ENCODE assay signal across 1 cellular context in genomic region chr14:54498095-54498531, GRCh38.
TF ChIP-seq lines count a peak whose summit lies in the region.

No MANE protein-coding gene starts in this region.

TF ChIP-seq in K562, 482 proteins besides CTCF, POLR2A, EP300 and RAD21:
- TF ChIP-seq ATF3 (IDR thresholded peaks at IDR 0.05) (no peak), ATF3 (CRISPR knock-in tag; conservative IDR thresholded peaks at IDR 0.05) (no peak), DMBX1 (CRISPR knock-in tag; IDR thresholded peaks at IDR 0.05; ENCODE audit: borderline replicate concordance) (no peak), XRCC4 (IDR thresholded peaks at IDR 0.05; ENCODE audit: extremely low read depth, insufficient read depth, insufficient read length) (no peak), ZNF830 (CRISPR knock-in tag; IDR thresholded peaks at IDR 0.05) (no peak), ZNF253 (CRISPR knock-in tag; conservative IDR thresholded peaks at IDR 0.05) (no peak), RNF219 (CRISPR knock-in tag; IDR thresholded peaks at IDR 0.05) (no peak), ZNF436 (CRISPR knock-in tag; IDR thresholded peaks at IDR 0.05) (no peak), ZNF780A (CRISPR knock-in tag; IDR thresholded peaks at IDR 0.05) (no peak), PTRF (tag; IDR thresholded peaks at IDR 0.05) (no peak), MAFF (IDR thresholded peaks at IDR 0.05; ENCODE audit: low read length) (no peak), LEF1 (IDR thresholded peaks at IDR 0.05) (no peak), ZNF584 (CRISPR knock-in tag; IDR thresholded peaks at IDR 0.05; ENCODE audit: low read depth) (no peak)
- TF ChIP-seq, protein P1, sequence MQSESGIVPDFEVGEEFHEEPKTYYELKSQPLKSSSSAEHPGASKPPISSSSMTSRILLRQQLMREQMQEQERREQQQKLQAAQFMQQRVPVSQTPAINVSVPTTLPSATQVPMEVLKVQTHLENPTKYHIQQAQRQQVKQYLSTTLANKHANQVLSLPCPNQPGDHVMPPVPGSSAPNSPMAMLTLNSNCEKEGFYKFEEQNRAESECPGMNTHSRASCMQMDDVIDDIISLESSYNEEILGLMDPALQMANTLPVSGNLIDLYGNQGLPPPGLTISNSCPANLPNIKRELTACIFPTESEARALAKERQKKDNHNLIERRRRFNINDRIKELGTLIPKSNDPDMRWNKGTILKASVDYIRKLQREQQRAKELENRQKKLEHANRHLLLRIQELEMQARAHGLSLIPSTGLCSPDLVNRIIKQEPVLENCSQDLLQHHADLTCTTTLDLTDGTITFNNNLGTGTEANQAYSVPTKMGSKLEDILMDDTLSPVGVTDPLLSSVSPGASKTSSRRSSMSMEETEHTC (IDR thresholded peaks at IDR 0.05), result no peak
- TF ChIP-seq, protein P2, sequence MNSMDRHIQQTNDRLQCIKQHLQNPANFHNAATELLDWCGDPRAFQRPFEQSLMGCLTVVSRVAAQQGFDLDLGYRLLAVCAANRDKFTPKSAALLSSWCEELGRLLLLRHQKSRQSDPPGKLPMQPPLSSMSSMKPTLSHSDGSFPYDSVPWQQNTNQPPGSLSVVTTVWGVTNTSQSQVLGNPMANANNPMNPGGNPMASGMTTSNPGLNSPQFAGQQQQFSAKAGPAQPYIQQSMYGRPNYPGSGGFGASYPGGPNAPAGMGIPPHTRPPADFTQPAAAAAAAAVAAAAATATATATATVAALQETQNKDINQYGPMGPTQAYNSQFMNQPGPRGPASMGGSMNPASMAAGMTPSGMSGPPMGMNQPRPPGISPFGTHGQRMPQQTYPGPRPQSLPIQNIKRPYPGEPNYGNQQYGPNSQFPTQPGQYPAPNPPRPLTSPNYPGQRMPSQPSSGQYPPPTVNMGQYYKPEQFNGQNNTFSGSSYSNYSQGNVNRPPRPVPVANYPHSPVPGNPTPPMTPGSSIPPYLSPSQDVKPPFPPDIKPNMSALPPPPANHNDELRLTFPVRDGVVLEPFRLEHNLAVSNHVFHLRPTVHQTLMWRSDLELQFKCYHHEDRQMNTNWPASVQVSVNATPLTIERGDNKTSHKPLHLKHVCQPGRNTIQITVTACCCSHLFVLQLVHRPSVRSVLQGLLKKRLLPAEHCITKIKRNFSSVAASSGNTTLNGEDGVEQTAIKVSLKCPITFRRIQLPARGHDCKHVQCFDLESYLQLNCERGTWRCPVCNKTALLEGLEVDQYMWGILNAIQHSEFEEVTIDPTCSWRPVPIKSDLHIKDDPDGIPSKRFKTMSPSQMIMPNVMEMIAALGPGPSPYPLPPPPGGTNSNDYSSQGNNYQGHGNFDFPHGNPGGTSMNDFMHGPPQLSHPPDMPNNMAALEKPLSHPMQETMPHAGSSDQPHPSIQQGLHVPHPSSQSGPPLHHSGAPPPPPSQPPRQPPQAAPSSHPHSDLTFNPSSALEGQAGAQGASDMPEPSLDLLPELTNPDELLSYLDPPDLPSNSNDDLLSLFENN (IDR thresholded peaks at IDR 0.05; ENCODE audit: low read depth in 2 of 2, low read length in 2 of 2), result no peak
